Comparison of ENCODE assay signal across 1 cellular context in genomic region chr4:108114503-108114902, GRCh38.
TF ChIP-seq lines count a peak whose summit lies in the region.

No MANE protein-coding gene starts in this region.

TF ChIP-seq in K562, 482 proteins besides CTCF, POLR2A, EP300 and RAD21 (continued from another document and continues in another):
- no peak for TF ChIP-seq ZNF253 (CRISPR knock-in tag; conservative IDR thresholded peaks at IDR 0.05)
- no peak for TF ChIP-seq RBFOX2 (IDR thresholded peaks at IDR 0.05; ENCODE audit: low read depth, low read length)
- TF ChIP-seq SIX5 (IDR thresholded peaks at IDR 0.05; ENCODE audit: borderline replicate concordance in 1 of 2, insufficient read depth in 1 of 2, low read depth in 1 of 2, low read length in 2 of 2), result no peak
- TF ChIP-seq MBD2 (IDR thresholded peaks at IDR 0.05; ENCODE audit: borderline replicate concordance, low read depth), result peak; percentile 57; the same call in 1 of the 2 replicates
- no peak for TF ChIP-seq RBM22 (IDR thresholded peaks at IDR 0.05; ENCODE audit: low read depth, low read length, poor library complexity, severe bottlenecking)
- peak; percentile 81; the same call in 1 of the 2 replicates for TF ChIP-seq HDAC2 (IDR thresholded peaks at IDR 0.05)
- TF ChIP-seq BCLAF1 (IDR thresholded peaks at IDR 0.05; ENCODE audit: borderline replicate concordance in 1 of 2, control insufficient read depth in 1 of 2, low read depth in 2 of 2, low read length in 1 of 2), result no peak
- TF ChIP-seq HNRNPK (IDR thresholded peaks at IDR 0.05; ENCODE audit: low read depth, low read length, poor library complexity, severe bottlenecking), result no peak
- no peak for TF ChIP-seq ZNF449 (CRISPR knock-in tag; IDR thresholded peaks at IDR 0.05)
- 0 out of 3 replicates have a peak, but pooled peaks of 1 of the 2 experiments have one; percentile 15 for TF ChIP-seq CBX3 (IDR thresholded peaks at IDR 0.05; ENCODE audit: borderline replicate concordance in 1 of 2, low read length in 2 of 2)
- no peak for TF ChIP-seq CSDE1 (IDR thresholded peaks at IDR 0.05)
- no peak for TF ChIP-seq ZZZ3 (IDR thresholded peaks at IDR 0.05)
- TF ChIP-seq SMAD3 (CRISPR knock-in tag; conservative IDR thresholded peaks at IDR 0.05), result no peak
- TF ChIP-seq COPS2 (conservative IDR thresholded peaks at IDR 0.05), result no peak
- TF ChIP-seq SFPQ (IDR thresholded peaks at IDR 0.05; ENCODE audit: low read depth, low read length), result no peak
- peak; percentile 94 for TF ChIP-seq PRDM10 (IDR thresholded peaks at IDR 0.05; ENCODE audit: partially characterized antibody)
- TF ChIP-seq CXXC5 (CRISPR knock-in tag; IDR thresholded peaks at IDR 0.05), result peak; percentile 72
- TF ChIP-seq MAFK (IDR thresholded peaks at IDR 0.05; ENCODE audit: low read length), result peak; percentile 13; the same call in 1 of the 2 replicates
- no peak for TF ChIP-seq ELK1 (CRISPR knock-in tag; IDR thresholded peaks at IDR 0.05)
- TF ChIP-seq RERE (CRISPR knock-in tag; IDR thresholded peaks at IDR 0.05; ENCODE audit: borderline replicate concordance), result no peak
- TF ChIP-seq TRIM25 (IDR thresholded peaks at IDR 0.05; ENCODE audit: borderline replicate concordance), result no peak
- no peak for TF ChIP-seq LARP7 (IDR thresholded peaks at IDR 0.05)
- TF ChIP-seq RNF219 (CRISPR knock-in tag; IDR thresholded peaks at IDR 0.05), result no peak
- no peak for TF ChIP-seq NFXL1 (CRISPR knock-in tag; IDR thresholded peaks at IDR 0.05)
- peak; percentile 6; the same call in 1 of the 2 replicates for TF ChIP-seq VEZF1 (CRISPR knock-in tag; IDR thresholded peaks at IDR 0.05)
- TF ChIP-seq PREB (CRISPR knock-in tag; IDR thresholded peaks at IDR 0.05), result no peak
